In the genomic region with DNA sequence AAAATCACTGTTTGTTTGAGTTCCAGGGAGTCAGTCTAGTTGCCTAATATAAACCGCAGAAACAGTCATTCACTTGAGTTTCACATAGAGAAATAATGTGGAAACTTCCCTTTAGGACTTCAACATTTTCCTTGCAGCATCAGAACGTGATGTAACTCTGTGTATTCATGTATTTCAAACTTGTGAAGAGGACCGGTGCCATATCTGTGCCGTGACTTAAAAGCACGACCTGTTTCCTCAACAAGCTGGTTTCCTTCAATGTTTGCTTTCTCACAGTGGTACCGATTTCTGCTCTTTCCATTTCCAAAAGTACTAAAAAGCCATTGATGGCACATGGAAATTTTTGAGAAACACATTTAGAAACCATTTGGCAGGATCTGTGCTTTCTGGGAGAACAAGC, we compare ENCODE assay signal across 19 cellular contexts.
A peak's percentile ranks its signal among the peaks of the same experiment; 100 is the strongest.
DNase-seq lines count a peak whose midpoint lies in the region; ATAC-seq, FAIRE-seq and TF ChIP-seq lines count a peak whose summit lies in the region.
"Had no signal": no experiment of that assay in that cellular context is flagged by ENCODE, and none has a peak within 500 bp of the region (broad histone marks: within the 10 kb centered on the region; RNA-seq: fewer than 3 reads in every experiment).

No MANE protein-coding gene starts in this region.

- no peak for DNase-seq in right lobe of liver
- DNase-seq in HepG2 (ENCODE audit: low spot score), result no peak
- no peak for DNase-seq in GM12878 (ENCODE audit: low read depth, low spot score)
- DNase-seq in lung (ENCODE audit: low spot score), result no peak
- no peak for DNase-seq in upper lobe of right lung
- DNase-seq in HTR-8/SVneo (ENCODE audit: insufficient read length, low spot score), result no peak
- no peak for DNase-seq in NCI-H69 (lab: John Stamatoyannopoulos, UW)
- no peak for DNase-seq in CD8-positive, alpha-beta T cell
- DNase-seq: activated effector memory CD4-positive, alpha-beta T cell treated with anti-CD3 and anti-CD28 coated beads, Interleukin-2, amount 50 U/mL, for 16 hours; DMS153; Kasumi-1; natural killer cell; SHP77; stimulated activated CD4-positive, alpha-beta T cell treated with anti-CD3 and anti-CD28 coated beads, Interleukin-15, amount 100 ng/mL, for 24 hours; stimulated activated naive CD4-positive, alpha-beta T cell had no signal

- CTCF ChIA-PET in HepG2 (lab: Yijun Ruan, JAX; ENCODE audit: low intra/inter-chr PET ratio, low total read pairs), result no interaction called here
- CTCF ChIA-PET in GM12878 (lab: Yijun Ruan, JAX), result no interaction called here
- CTCF ChIA-PET in CD8-positive, alpha-beta T cell (lab: Charles Lee), result no interaction called here

- H2AFZ ChIP-seq in HepG2 (ENCODE audit: low read length) (no peak overlapping the region), GM12878 (ENCODE audit: control insufficient read depth, low read depth, low read length) (no peak overlapping the region)

- WGBS in right lobe of liver (ENCODE audit: insufficient coverage, low coverage, low lambda C conversion rate, missing lambda C conversion rate), result 48% methylated on average over 6 of the region's 6 CpGs
- 39% methylated on average over 6 of the region's 6 CpGs for WGBS in HepG2 (ENCODE audit: low lambda C conversion rate)
- WGBS in GM12878 (ENCODE audit: insufficient coverage, insufficient replicate concordance, low lambda C conversion rate, missing lambda C conversion rate), result 75% methylated on average over 6 of the region's 6 CpGs
- 26 to 46% methylated on average over 6 of the region's 6 CpGs for WGBS in lung, 2 donors

- H3K79me2 ChIP-seq in HepG2 (ENCODE audit: insufficient read depth, low read length) (no peaks in the 10 kb centered on the region), GM12878 (ENCODE audit: control insufficient read depth, insufficient read depth, low read length) (no peaks in the 10 kb centered on the region)

- POLR2A ChIA-PET in HepG2 (lab: Yijun Ruan, JAX) (no interaction called here), GM12878 (lab: Charles Lee) (no interaction called here)
- POLR2A ChIA-PET in CD8-positive, alpha-beta T cell (lab: Charles Lee), result no interaction called here

- TF ChIP-seq POLR2A in right lobe of liver (IDR thresholded peaks at IDR 0.05) (no peak), HepG2 (IDR thresholded peaks at IDR 0.05; ENCODE audit: insufficient read depth in 1 of 2, low read depth in 2 of 2, low read length in 2 of 2) (no peak), GM12878 (IDR thresholded peaks at IDR 0.05; ENCODE audit: low read depth, low read length) (no peak)

- H3K9me3 ChIP-seq in right lobe of liver (no peaks in the 10 kb centered on the region), HepG2 (ENCODE audit: low read length) (no peaks in the 10 kb centered on the region), GM12878 (replicated peaks; ENCODE audit: control insufficient read depth, insufficient read depth, low read length) (no peaks in the 10 kb centered on the region), lung (ENCODE audit: control insufficient read depth in 2 of 2, insufficient read depth in 1 of 2, low read length in 1 of 2) (no peaks in the 10 kb centered on the region), upper lobe of right lung (no peaks in the 10 kb centered on the region)
- H3K9me3 ChIP-seq in CD8-positive, alpha-beta T cell (ENCODE audit: low read length), result no peaks in the 10 kb centered on the region

- no TSS peak for BruUV-seq in HepG2 (replicated peaks; lab: Mats Ljungman, UMichigan)
- BruUV-seq in GM12878 (replicated peaks; lab: Mats Ljungman, UMichigan), result no TSS peak

- H3K27ac Mint-ChIP-seq in CD8-positive, alpha-beta T cell, result no peak overlapping the region
- H3K27ac Mint-ChIP-seq: natural killer cell had no signal

- TF ChIP-seq EP300 in HepG2 (IDR thresholded peaks at IDR 0.05; ENCODE audit: low read depth in 2 of 2, low read length in 2 of 2) (no peak), HepG2 (CRISPR knock-in tag; IDR thresholded peaks at IDR 0.05; ENCODE audit: borderline replicate concordance) (no peak), GM12878 (IDR thresholded peaks at IDR 0.05; ENCODE audit: borderline replicate concordance in 1 of 2, control insufficient read depth in 1 of 2, low read depth in 2 of 2, low read length in 2 of 2) (no peak)

- TF ChIP-seq CTCF in right lobe of liver (IDR thresholded peaks at IDR 0.05) (no peak), HepG2 (CRISPR knock-in tag; IDR thresholded peaks at IDR 0.05) (no peak), GM12878 (IDR thresholded peaks at IDR 0.05 in 2 of 3, conservative IDR thresholded peaks at IDR 0.05 in 1 of 3; ENCODE audit: control insufficient read depth in 2 of 3, extremely low read depth in 1 of 3, insufficient read depth in 1 of 3, low read depth in 3 of 3, low read length in 3 of 3) (no peak), lung (IDR thresholded peaks at IDR 0.05; ENCODE audit: control extremely low read depth, extremely low read depth) (no peak), upper lobe of right lung (IDR thresholded peaks at IDR 0.05) (no peak)
- TF ChIP-seq CTCF in CD8-positive, alpha-beta T cell (IDR thresholded peaks at IDR 0.05), result no peak

- no peak overlapping the region for H3K27ac ChIP-seq in right lobe of liver
- H3K27ac ChIP-seq in HepG2 (ENCODE audit: extremely low read length, insufficient read depth, low read length), result no peak overlapping the region
- H3K27ac ChIP-seq in GM12878 (ENCODE audit: control insufficient read depth, insufficient read depth), result no peak overlapping the region
- H3K27ac ChIP-seq in lung (ENCODE audit: low read depth in 1 of 2, low read length in 1 of 2), result no peak overlapping the region
- H3K27ac ChIP-seq in upper lobe of right lung, result no peak overlapping the region
- no peak overlapping the region for H3K27ac ChIP-seq in CD8-positive, alpha-beta T cell (ENCODE audit: low read depth, low read length)
- H3K27ac ChIP-seq: 22Rv1, C4-2B had no signal

- H3K36me3 ChIP-seq in right lobe of liver (no peaks in the 10 kb centered on the region), HepG2 (replicated peaks in 1 of 2; ENCODE audit: control insufficient read depth in 1 of 2, insufficient read depth in 2 of 2, low read length in 2 of 2) (no peaks in the 10 kb centered on the region), GM12878 (ENCODE audit: control insufficient read depth in 2 of 2, insufficient read depth in 2 of 2, low read length in 1 of 2) (no peaks in the 10 kb centered on the region), lung (ENCODE audit: control insufficient read depth in 2 of 2, insufficient read depth in 2 of 2, low read length in 2 of 2) (no peaks in the 10 kb centered on the region), upper lobe of right lung (no peaks in the 10 kb centered on the region)
- H3K36me3 ChIP-seq in CD8-positive, alpha-beta T cell (ENCODE audit: insufficient read depth, low read length), result no peaks in the 10 kb centered on the region

- no peak overlapping the region for H3K4me3 ChIP-seq in right lobe of liver
- no peak overlapping the region for H3K4me3 ChIP-seq in HepG2 (replicated peaks in 1 of 3; ENCODE audit: insufficient read depth in 1 of 3, low read depth in 2 of 3, low read length in 3 of 3)
- no peak overlapping the region for H3K4me3 ChIP-seq in GM12878
- H3K4me3 ChIP-seq in lung, result no peak overlapping the region
- no peak overlapping the region for H3K4me3 ChIP-seq in upper lobe of right lung
- no peak overlapping the region for H3K4me3 ChIP-seq in CD8-positive, alpha-beta T cell (ENCODE audit: low read depth, low read length)

- H3K9me3 Mint-ChIP-seq in CD8-positive, alpha-beta T cell, result no peaks in the 10 kb centered on the region
- H3K9me3 Mint-ChIP-seq: natural killer cell had no signal

- H3K36me3 Mint-ChIP-seq in CD8-positive, alpha-beta T cell, result no peaks in the 10 kb centered on the region
- H3K36me3 Mint-ChIP-seq: natural killer cell had no signal

- H3K9ac ChIP-seq in HepG2 (ENCODE audit: insufficient read depth, low read depth, low read length) (no peak overlapping the region), GM12878 (ENCODE audit: control insufficient read depth, insufficient read depth, low read length) (no peak overlapping the region)

- no peak for TF ChIP-seq RAD21 in HepG2 (CRISPR knock-in tag; IDR thresholded peaks at IDR 0.05)
- no peak for TF ChIP-seq RAD21 in GM12878 (IDR thresholded peaks at IDR 0.05; ENCODE audit: insufficient read depth, low read depth, low read length)

- ATAC-seq in right lobe of liver, result peak in 3 of 4 donors; percentile 50 to 60 (median 51)
- ATAC-seq in HepG2, result no peak
- ATAC-seq in GM12878, result no peak
- ATAC-seq in lung (ENCODE audit: insufficient read depth, low FRiP score), result peak; percentile 64
- ATAC-seq in upper lobe of right lung, result peak; percentile 73
- ATAC-seq in CD8-positive, alpha-beta T cell, result no peak
- ATAC-seq: activated CD4-positive, CD25-positive, alpha-beta regulatory T cell treated with anti-CD3 and anti-CD28 coated beads, Interleukin-2, amount 50 U/mL, for 24 hours; natural killer cell had no signal

- in situ Hi-C loops in HepG2 (cut with HindIII; ENCODE audit: extremely low pct_ligation_motif_present, low pct_unique_long_range_greater_than_20kb) (no loop called here), GM12878 (cut with MboI) (no loop called here)

- no peaks in the 10 kb centered on the region for H3K4me1 Mint-ChIP-seq in CD8-positive, alpha-beta T cell (ENCODE audit: low read depth)
- H3K4me1 Mint-ChIP-seq: natural killer cell had no signal

- no peak for FAIRE-seq in HepG2 (lab: Jason Lieb, UNC)
- FAIRE-seq in GM12878 (lab: Jason Lieb, UNC), result peak; percentile 35
- no peak for FAIRE-seq in HTR-8/SVneo (lab: Jason Lieb, UNC)
- FAIRE-seq: H54 had no signal

- SMC1A ChIA-PET in GM12878 (lab: Charles Lee; ENCODE audit: uncharacterized antibody, unreplicated experiment), result no interaction called here

- H3K27me3 Mint-ChIP-seq in CD8-positive, alpha-beta T cell (ENCODE audit: low read depth), result peaks cover 3% of the 10 kb centered on the region

- RAD21 ChIA-PET in GM12878 (lab: Charles Lee; ENCODE audit: unreplicated experiment), result no interaction called here

- no peak overlapping the region for H3K4me2 ChIP-seq in HepG2 (ENCODE audit: low read depth, low read length)
- H3K4me2 ChIP-seq in GM12878 (ENCODE audit: control insufficient read depth, insufficient read depth), result no peak overlapping the region

- no peak overlapping the region for H3K4me3 Mint-ChIP-seq in CD8-positive, alpha-beta T cell
- H3K4me3 Mint-ChIP-seq: natural killer cell had no signal

- H4K20me1 ChIP-seq in HepG2 (ENCODE audit: insufficient read depth, low read length) (no peaks in the 10 kb centered on the region), GM12878 (ENCODE audit: control insufficient read depth, insufficient read depth) (no peaks in the 10 kb centered on the region)

- no peaks in the 10 kb centered on the region for H3K4me1 ChIP-seq in right lobe of liver
- no peaks in the 10 kb centered on the region for H3K4me1 ChIP-seq in HepG2 (ENCODE audit: insufficient read depth, low read length)
- no peaks in the 10 kb centered on the region for H3K4me1 ChIP-seq in GM12878 (ENCODE audit: control insufficient read depth, insufficient read depth, low read length)
- H3K4me1 ChIP-seq in lung (ENCODE audit: control insufficient read depth in 2 of 2, insufficient read depth in 2 of 2, low read length in 2 of 2), result no peaks in the 10 kb centered on the region
- no peaks in the 10 kb centered on the region for H3K4me1 ChIP-seq in upper lobe of right lung
- no peaks in the 10 kb centered on the region for H3K4me1 ChIP-seq in CD8-positive, alpha-beta T cell (ENCODE audit: insufficient read depth, low read length)

- intact Hi-C loops in right lobe of liver (cut with DNase I), result no loop called here
- intact Hi-C loops in HepG2 (cut with micrococcal nuclease; ENCODE audit: unreplicated experiment), result no loop called here
- intact Hi-C loops in GM12878 (cut with micrococcal nuclease; ENCODE audit: unreplicated experiment), result no loop called here
- intact Hi-C loops in upper lobe of right lung (cut with DNase I), result no loop called here
- intact Hi-C loops in CD8-positive, alpha-beta T cell (cut with DNase I, micrococcal nuclease), result no loop called here

- H3K27me3 ChIP-seq in right lobe of liver (no peaks in the 10 kb centered on the region), HepG2 (ENCODE audit: control insufficient read depth in 1 of 2, insufficient read depth in 2 of 2, low read length in 2 of 2) (no peaks in the 10 kb centered on the region), GM12878 (replicated peaks in 1 of 2; ENCODE audit: control insufficient read depth in 2 of 2, insufficient read depth in 2 of 2, low read length in 1 of 2) (no peaks in the 10 kb centered on the region), lung (ENCODE audit: control insufficient read depth, insufficient read depth) (no peaks in the 10 kb centered on the region), upper lobe of right lung (no peaks in the 10 kb centered on the region)
- no peaks in the 10 kb centered on the region for H3K27me3 ChIP-seq in CD8-positive, alpha-beta T cell (ENCODE audit: insufficient read depth, low read length)

Comparison
In these comparisons a context has a peak if more than half of its experiments do, and no peak if none do; other contexts are left out.
1. ATAC-seq: peak in right lobe of liver (3 of 4), lung (single experiment) and upper lobe of right lung (single experiment); none in HepG2 (single experiment), GM12878 (single experiment) and CD8-positive, alpha-beta T cell (single experiment).